In genomic region chr2:63837036-63837594, GRCh38 we compare ENCODE assay signal across 24 cellular contexts. TPM values are rescaled to one million over a fixed set of nuclear protein-coding genes. Genes with fewer than 3 reads are reported as not detected.
A peak's percentile ranks its signal among the peaks of the same experiment; 100 is the strongest.
DNase-seq lines count a peak whose midpoint lies in the region; FAIRE-seq and TF ChIP-seq lines count a peak whose summit lies in the region.
"Had no signal": no experiment of that assay in that cellular context is flagged by ENCODE, and none has a peak within 500 bp of the region (broad histone marks: within the 10 kb centered on the region; RNA-seq: fewer than 3 reads in every experiment).

No MANE protein-coding gene starts in this region.

- dilution Hi-C loops in mammary epithelial cell (cut with HindIII; ENCODE audit: low sequenced_read_pairs) = loop anchor here (10.0 kb wide), 1 partner anchor 82 kb away; no protein-coding TSS in a partner anchor

- H3K9ac ChIP-seq in mammary epithelial cell (ENCODE audit: insufficient read depth, low read length) = no peak overlapping the region
- no peak overlapping the region for H3K9ac ChIP-seq in mesendoderm (ENCODE audit: low read length)

- in situ Hi-C loops in mammary epithelial cell (cut with MboI; ENCODE audit: low sequenced_read_pairs in 2 of 2) = no loop called here

- H3K23ac ChIP-seq in mesendoderm (ENCODE audit: low read length) = no peak overlapping the region

- peak overlapping the region; percentile 37 for H4K5ac ChIP-seq in mesendoderm (ENCODE audit: low read length)

- no peak overlapping the region for H3K27ac Mint-ChIP-seq in MCF 10A (ENCODE audit: low read depth, unreplicated experiment)
- no peak overlapping the region for H3K27ac Mint-ChIP-seq in activated CD4-positive, alpha-beta T cell treated with anti-CD3 and anti-CD28 coated beads, Interleukin-2, amount 10 ng/mL, durations not matched to agents 24 days and 14 days
- H3K27ac Mint-ChIP-seq: B cell, IgD-negative memory B cell had no signal

- BruUV-seq in mammary epithelial cell (replicated peaks; lab: Mats Ljungman, UMichigan) (no TSS peak), MCF 10A (replicated peaks; lab: Mats Ljungman, UMichigan) (no TSS peak)

- no peak for TF ChIP-seq CTCF in mammary epithelial cell (conservative IDR thresholded peaks at IDR 0.05 in 1 of 2, IDR thresholded peaks at IDR 0.05 in 1 of 2; ENCODE audit: extremely low read depth in 1 of 2, insufficient read depth in 1 of 2, low read depth in 1 of 2, low read length in 2 of 2)
- TF ChIP-seq CTCF in MCF 10A (IDR thresholded peaks at IDR 0.05; ENCODE audit: unreplicated experiment) = no peak
- no peak for TF ChIP-seq CTCF in tibial nerve (IDR thresholded peaks at IDR 0.05)

- H2BK15ac ChIP-seq in mesendoderm (replicated peaks; ENCODE audit: low read depth) = no peak overlapping the region

- no peak overlapping the region for H3K4me3 Mint-ChIP-seq in MCF 10A (ENCODE audit: unreplicated experiment)
- H3K4me3 Mint-ChIP-seq in activated CD4-positive, alpha-beta T cell treated with anti-CD3 and anti-CD28 coated beads, Interleukin-2, amount 10 ng/mL, durations not matched to agents 24 days and 14 days = no peak overlapping the region
- H3K4me3 Mint-ChIP-seq: B cell had no signal

- H3K4ac ChIP-seq in mesendoderm (ENCODE audit: low read depth, low read length) = no peak overlapping the region

- H3K27me3 ChIP-seq in mammary epithelial cell (ENCODE audit: insufficient read depth, low read length) (no peaks in the 10 kb centered on the region), SJSA1 (replicated peaks) (no peaks in the 10 kb centered on the region), mesendoderm (ENCODE audit: insufficient read depth, low read length, poor library complexity) (no peaks in the 10 kb centered on the region), tibial nerve (no peaks in the 10 kb centered on the region), small intestine (ENCODE audit: control insufficient read depth in 2 of 2, insufficient read depth in 2 of 2, low read length in 2 of 2) (no peaks in the 10 kb centered on the region)

- H4K8ac ChIP-seq in mesendoderm (ENCODE audit: low read depth, low read length) = no peak overlapping the region

- H2BK120ac ChIP-seq in mesendoderm (ENCODE audit: low read depth, low read length) = no peak overlapping the region

- no peak overlapping the region for H2AK5ac ChIP-seq in mesendoderm (ENCODE audit: low read length)

- H3K27ac ChIP-seq in mammary epithelial cell (ENCODE audit: insufficient read depth, low read depth, low read length) (no peak overlapping the region), SJSA1 (peak overlapping the region; percentile 46), mesendoderm (ENCODE audit: low read depth, low read length) (no peak overlapping the region), tibial nerve (no peak overlapping the region), small intestine (ENCODE audit: low read depth in 1 of 2, low read length in 1 of 2) (no peak overlapping the region)
- H3K27ac ChIP-seq: HL-60, RWPE1 had no signal

- H3K27me3 Mint-ChIP-seq in MCF 10A (ENCODE audit: insufficient read depth, unreplicated experiment) = no peaks in the 10 kb centered on the region
- peaks cover 4% of the 10 kb centered on the region for H3K27me3 Mint-ChIP-seq in activated CD4-positive, alpha-beta T cell treated with anti-CD3 and anti-CD28 coated beads, Interleukin-2, amount 10 ng/mL, durations not matched to agents 24 days and 14 days
- H3K27me3 Mint-ChIP-seq: B cell, IgD-negative memory B cell had no signal

- no peak for TF ChIP-seq EP300 in tibial nerve (IDR thresholded peaks at IDR 0.05)

- no peak overlapping the region for H2BK5ac ChIP-seq in mesendoderm (ENCODE audit: low read length)

- no peak overlapping the region for H3K4me2 ChIP-seq in mammary epithelial cell (ENCODE audit: insufficient read depth, low read depth, low read length)
- H3K4me2 ChIP-seq in mesendoderm (ENCODE audit: low read length) = no peak overlapping the region

- DNase-seq in mammary epithelial cell (peak; percentile 34), MCF 10A (ENCODE audit: unreplicated experiment) (no peak), SJSA1 (ENCODE audit: low read depth in 1 of 2, low spot score in 2 of 2) (peak; percentile 65 to 85), mesendoderm (no peak), tibial nerve (ENCODE audit: low spot score in 2 of 2) (no peak), small intestine (no peak), NCI-H128 (lab: John Stamatoyannopoulos, UW; ENCODE audit: unreplicated experiment) (no peak)
- DNase-seq in activated CD4-positive, alpha-beta T cell treated with anti-CD3 and anti-CD28 coated beads, Interleukin-2, amount 10 ng/mL, durations not matched to agents 24 days and 14 days = no peak
- DNase-seq: 8988T, Caco-2, DMS153, GOT3, Karpas-422, MM.1S, NCI-H1092, NCI-H2081, NCI-H510A, NCI-H774, SIG-M5 had no signal

- peak overlapping the region; percentile 52 for H2AFZ ChIP-seq in mammary epithelial cell (ENCODE audit: low read depth, low read length)

- no peaks in the 10 kb centered on the region for H3K36me3 ChIP-seq in mammary epithelial cell (ENCODE audit: insufficient read depth, low read length)
- H3K36me3 ChIP-seq in SJSA1 = peaks cover 6% of the 10 kb centered on the region; the same call in 1 of the 2 replicates
- no peaks in the 10 kb centered on the region for H3K36me3 ChIP-seq in mesendoderm (ENCODE audit: control insufficient read depth, insufficient read depth, low read length)
- H3K36me3 ChIP-seq in tibial nerve = no peaks in the 10 kb centered on the region
- H3K36me3 ChIP-seq in small intestine (ENCODE audit: control insufficient read depth in 2 of 2, insufficient read depth in 2 of 2, low read length in 2 of 2) = no peaks in the 10 kb centered on the region

- H3K4me1 ChIP-seq in mammary epithelial cell (ENCODE audit: insufficient read depth, low read length) = peaks cover 9% of the 10 kb centered on the region
- peaks cover 48% of the 10 kb centered on the region for H3K4me1 ChIP-seq in SJSA1 (replicated peaks)
- peaks cover under 1% of the 10 kb centered on the region for H3K4me1 ChIP-seq in mesendoderm (ENCODE audit: control insufficient read depth, low read depth, low read length)
- peaks cover 0 to 15% (median 0%) of the 10 kb centered on the region in 4 donors for H3K4me1 ChIP-seq in tibial nerve
- H3K4me1 ChIP-seq in small intestine (ENCODE audit: control insufficient read depth in 2 of 2, insufficient read depth in 1 of 2, low read depth in 1 of 2, low read length in 1 of 2) = peaks cover 2 to 4% of the 10 kb centered on the region in 2 donors

- intact Hi-C loops in mammary epithelial cell (cut with micrococcal nuclease) = no loop called here
- intact Hi-C loops in MCF 10A (cut with micrococcal nuclease) = no loop called here
- intact Hi-C loops in activated CD4-positive, alpha-beta T cell treated with anti-CD3 and anti-CD28 coated beads, Interleukin-2, amount 10 ng/mL, durations not matched to agents 24 days and 14 days (cut with micrococcal nuclease) = no loop called here

- no peaks in the 10 kb centered on the region for H4K20me1 ChIP-seq in mammary epithelial cell (ENCODE audit: insufficient read depth, low read length)

- H3K79me2 ChIP-seq in mammary epithelial cell (ENCODE audit: insufficient read depth, low read length) (peaks cover 8% of the 10 kb centered on the region), mesendoderm (ENCODE audit: control insufficient read depth, insufficient read depth, low read length) (peaks cover 3% of the 10 kb centered on the region)

- no peaks in the 10 kb centered on the region for H3K9me3 Mint-ChIP-seq in MCF 10A (ENCODE audit: unreplicated experiment)
- H3K9me3 Mint-ChIP-seq in activated CD4-positive, alpha-beta T cell treated with anti-CD3 and anti-CD28 coated beads, Interleukin-2, amount 10 ng/mL, durations not matched to agents 24 days and 14 days = no peaks in the 10 kb centered on the region
- H3K9me3 Mint-ChIP-seq: IgD-negative memory B cell had no signal

- no peak for TF ChIP-seq POLR2A in tibial nerve (IDR thresholded peaks at IDR 0.05)

- H3K56ac ChIP-seq in mesendoderm (ENCODE audit: low read length) = no peak overlapping the region

- FAIRE-seq in small intestine (lab: Jason Lieb, UNC) = no peak
- FAIRE-seq: GM12878 had no signal

- peaks cover 5% of the 10 kb centered on the region for H3K4me1 Mint-ChIP-seq in MCF 10A (ENCODE audit: insufficient read depth, unreplicated experiment)
- H3K4me1 Mint-ChIP-seq in activated CD4-positive, alpha-beta T cell treated with anti-CD3 and anti-CD28 coated beads, Interleukin-2, amount 10 ng/mL, durations not matched to agents 24 days and 14 days = peaks cover 13% of the 10 kb centered on the region

- POLR2A ChIA-PET in MCF 10A (lab: Yijun Ruan, JAX) = interaction anchor here (0.7 to 1.3 kb wide), 3 partner anchors 26 to 145 kb away, joined by 3 to 5 read pairs (median 3); no protein-coding TSS in a partner anchor

- H3K18ac ChIP-seq in mesendoderm (ENCODE audit: low read length) = no peak overlapping the region

- CTCF ChIA-PET in mammary epithelial cell (lab: Charles Lee; ENCODE audit: low non-redundant PET) (no interaction called here), MCF 10A (lab: Yijun Ruan, JAX) (no interaction called here)

- peaks cover 5% of the 10 kb centered on the region for H3K36me3 Mint-ChIP-seq in MCF 10A (ENCODE audit: insufficient read depth, unreplicated experiment)
- H3K36me3 Mint-ChIP-seq in activated CD4-positive, alpha-beta T cell treated with anti-CD3 and anti-CD28 coated beads, Interleukin-2, amount 10 ng/mL, durations not matched to agents 24 days and 14 days (ENCODE audit: low read depth) = peaks cover 2% of the 10 kb centered on the region
- H3K36me3 Mint-ChIP-seq: IgD-negative memory B cell had no signal

- H3K4me3 ChIP-seq in mammary epithelial cell (replicated peaks in 1 of 3; ENCODE audit: insufficient read depth in 1 of 3, low read depth in 2 of 3, low read length in 3 of 3) = no peak overlapping the region
- no peak overlapping the region for H3K4me3 ChIP-seq in SJSA1
- no peak overlapping the region for H3K4me3 ChIP-seq in mesendoderm (ENCODE audit: low read length)
- no peak overlapping the region for H3K4me3 ChIP-seq in tibial nerve
- H3K4me3 ChIP-seq in small intestine (ENCODE audit: low read depth in 1 of 2, low read length in 2 of 2) = no peak overlapping the region
- H3K4me3 ChIP-seq: GM12878 had no signal

- 11% methylated on average over 2 of the region's 2 CpGs for WGBS in mammary epithelial cell (ENCODE audit: low coverage, missing lambda C conversion rate)
- WGBS in mesendoderm (ENCODE audit: extremely low coverage, insufficient coverage, low lambda C conversion rate) = no CpG with 5 or more reads among the region's 2 CpGs
- WGBS in tibial nerve, 2 donors = 33 to 34% methylated on average over 2 of the region's 2 CpGs
- 58 to 68% (median 64%) methylated on average over 2 of the region's 2 CpGs for WGBS in small intestine, 3 donors

- H3K9me3 ChIP-seq in mammary epithelial cell (replicated peaks; ENCODE audit: insufficient read depth, low read length) (no peaks in the 10 kb centered on the region), SJSA1 (replicated peaks) (no peaks in the 10 kb centered on the region), tibial nerve (no peaks in the 10 kb centered on the region), small intestine (ENCODE audit: control insufficient read depth, low read depth) (no peaks in the 10 kb centered on the region)
- H3K9me3 ChIP-seq: Caco-2 had no signal

- H3K79me1 ChIP-seq in mesendoderm (ENCODE audit: low read length) = no peaks in the 10 kb centered on the region

RNA-seq across cellular contexts. Expression of gene UGP2, which starts 4.6 kb away (rescaled TPM):
- total RNA-seq in mammary epithelial cell = 100 to 1,000 TPM; 141 to 248 TPM
- polyA plus RNA-seq in mammary epithelial cell = 87.4 TPM
- 60.9 TPM for polyA minus RNA-seq in mammary epithelial cell
- total RNA-seq in MCF 10A (2022) = 77.3 and 78.4 TPM in 2 replicates
- 227 and 287 TPM in 2 replicates for total RNA-seq in SJSA1 (2014; rRNA removed; shearing (Covaris generic))
- polyA plus RNA-seq in mesendoderm (2013, experiment 1 of 2) = 361 TPM
- polyA plus RNA-seq in mesendoderm (2013, experiment 2 of 2) = 376 TPM
- total RNA-seq in tibial nerve = 100 to 1,000 TPM in 2 of 4 donors, 10 to 100 TPM in 2; 80.8 to 137 (median 103) TPM
- total RNA-seq in activated CD4-positive, alpha-beta T cell treated with anti-CD3 and anti-CD28 coated beads, Interleukin-2, amount 10 ng/mL, durations not matched to agents 24 days and 14 days = 66.3 and 66.5 TPM in 2 replicates
- polyA plus RNA-seq in small intestine = 100 to 1,000 TPM in 2 of 3 donors, 10 to 100 TPM in 1; 73.8 to 156 (median 120) TPM

Comparison
In these comparisons a context has a peak if more than half of its experiments do, and no peak if none do; other contexts are left out.
1. DNase-seq: peak in mammary epithelial cell (single experiment) and SJSA1 (2 of 2); none in MCF 10A (single experiment), mesendoderm (single experiment), tibial nerve (0 of 2), activated CD4-positive, alpha-beta T cell treated with anti-CD3 and anti-CD28 coated beads, Interleukin-2, amount 10 ng/mL, durations not matched to agents 24 days and 14 days (single experiment), small intestine (single experiment) and NCI-H128 (single experiment).